Comparison of ENCODE assay signal across 1 cellular context in genomic region chr10:36608866-36609265, GRCh38.
TF ChIP-seq lines count a peak whose summit lies in the region.

No MANE protein-coding gene starts in this region.

TF ChIP-seq in SK-N-SH treated with all-trans-retinoic acid at 6 μM for 48 hours, 23 proteins besides CTCF, POLR2A, EP300 and RAD21 (continued from another document):
- no peak for TF ChIP-seq ZC3H10 (CRISPR knock-in tag; IDR thresholded peaks at IDR 0.05)
